Comparison of ENCODE assay signal across 10 cellular contexts in genomic region chr7:2638224-2638991, GRCh38. TPM values are rescaled to one million over a fixed set of nuclear protein-coding genes. Genes with fewer than 3 reads are reported as not detected.
A peak's percentile ranks its signal among the peaks of the same experiment; 100 is the strongest.
DNase-seq lines count a peak whose midpoint lies in the region; ATAC-seq, FAIRE-seq and TF ChIP-seq lines count a peak whose summit lies in the region.
"Had no signal": no experiment of that assay in that cellular context is flagged by ENCODE, and none has a peak within 500 bp of the region (broad histone marks: within the 10 kb centered on the region; RNA-seq: fewer than 3 reads in every experiment).

No MANE protein-coding gene starts in this region.

- no peaks in the 10 kb centered on the region for H3K27me3 ChIP-seq in GM12878 (replicated peaks in 1 of 2; ENCODE audit: control insufficient read depth in 2 of 2, insufficient read depth in 2 of 2, low read length in 1 of 2)
- H3K27me3 ChIP-seq in hepatocyte = no peaks in the 10 kb centered on the region

- H3K4me1 ChIP-seq in GM12878 (ENCODE audit: control insufficient read depth, insufficient read depth, low read length) = peaks cover 29% of the 10 kb centered on the region
- peaks cover 81% of the 10 kb centered on the region for H3K4me1 ChIP-seq in hepatocyte (ENCODE audit: insufficient read depth)

- no peaks in the 10 kb centered on the region for H3K9me2 ChIP-seq in hepatocyte (replicated peaks; ENCODE audit: insufficient read depth)

- TF ChIP-seq CTCF in GM12878 (IDR thresholded peaks at IDR 0.05 in 2 of 3, conservative IDR thresholded peaks at IDR 0.05 in 1 of 3; ENCODE audit: control insufficient read depth in 2 of 3, extremely low read depth in 1 of 3, insufficient read depth in 1 of 3, low read depth in 3 of 3, low read length in 3 of 3) (no peak), hepatocyte (IDR thresholded peaks at IDR 0.05; ENCODE audit: poor library complexity) (no peak)

- peaks cover 20 to 34% of the 10 kb centered on the region in 2 donors for H3K36me3 Mint-ChIP-seq in stimulated activated naive B cell treated with anti-CD40 and anti-IgM and Interleukin-4, amounts not matched to agents 10 μg/mL and 1 μg/mL and 100 μg/mL, for 72 hours
- no peaks in the 10 kb centered on the region for H3K36me3 Mint-ChIP-seq in activated naive CD4-positive, alpha-beta T cell treated with anti-CD3 and anti-CD28 coated beads for 36 hours (ENCODE audit: low read depth)
- no peaks in the 10 kb centered on the region for H3K36me3 Mint-ChIP-seq in T-helper 17 cell (ENCODE audit: low read depth)

- H4K20me1 ChIP-seq in GM12878 (ENCODE audit: control insufficient read depth, insufficient read depth) (no peaks in the 10 kb centered on the region), hepatocyte (ENCODE audit: insufficient read depth, poor library complexity, severe bottlenecking) (peaks cover 91% of the 10 kb centered on the region)

- 57% methylated on average over 30 of the region's 34 CpGs for WGBS in GM12878 (ENCODE audit: insufficient coverage, insufficient replicate concordance, low lambda C conversion rate, missing lambda C conversion rate)
- 64% methylated on average over 18 of the region's 34 CpGs for WGBS in hepatocyte (ENCODE audit: low lambda C conversion rate, missing lambda C conversion rate)

- TF ChIP-seq POLR2A in GM12878 (IDR thresholded peaks at IDR 0.05; ENCODE audit: low read depth, low read length) = no peak

- in situ Hi-C loops in GM12878 (cut with MboI) = no loop called here

- RAD21 ChIA-PET in GM12878 (lab: Charles Lee; ENCODE audit: unreplicated experiment) = interaction anchor here (0.7 to 1.3 kb wide), 2 partner anchors 71 to 1104 kb away, joined by 3 to 4 read pairs; no protein-coding TSS in a partner anchor

- H3K36me3 ChIP-seq in GM12878 (ENCODE audit: control insufficient read depth in 2 of 2, insufficient read depth in 2 of 2, low read length in 1 of 2) = no peaks in the 10 kb centered on the region; a peak in 2 of 4 replicates
- no peaks in the 10 kb centered on the region for H3K36me3 ChIP-seq in hepatocyte (replicated peaks; ENCODE audit: insufficient read depth, low read depth)

- SMC1A ChIA-PET in GM12878 (lab: Charles Lee; ENCODE audit: uncharacterized antibody, unreplicated experiment) = interaction anchor here (0.6 kb wide), 1 partner anchor 32 kb away, joined by 3 read pairs; no protein-coding TSS in a partner anchor

- ATAC-seq in GM12878 (no peak), T-helper 17 cell (no peak), GM19328 (IDR thresholded peaks at IDR 0.05; ENCODE audit: unreplicated experiment) (no peak)
- ATAC-seq in stimulated activated naive B cell treated with anti-CD40 and anti-IgM and Interleukin-4, amounts not matched to agents 10 μg/mL and 1 μg/mL and 100 μg/mL, for 72 hours (replicated peaks) = no peak

- H3K27ac ChIP-seq in GM12878 (ENCODE audit: control insufficient read depth, insufficient read depth) = peak overlapping the region; percentile 48; the same call in 1 of the 2 replicates
- peak overlapping the region; percentile 85 for H3K27ac ChIP-seq in hepatocyte

- H3K4me1 Mint-ChIP-seq in stimulated activated naive B cell treated with anti-CD40 and anti-IgM and Interleukin-4, amounts not matched to agents 10 μg/mL and 1 μg/mL and 100 μg/mL, for 72 hours = peaks cover 51 to 88% of the 10 kb centered on the region in 2 donors
- peaks cover 10% of the 10 kb centered on the region for H3K4me1 Mint-ChIP-seq in activated naive CD4-positive, alpha-beta T cell treated with anti-CD3 and anti-CD28 coated beads for 36 hours (ENCODE audit: low read depth)
- H3K4me1 Mint-ChIP-seq in T-helper 17 cell = peaks cover 8% of the 10 kb centered on the region

- FAIRE-seq in GM12878 (lab: Jason Lieb, UNC) = no peak

- DNase-seq in GM03348 (ENCODE audit: low spot score) (peak; percentile 87), GM12878 (ENCODE audit: low read depth, low spot score) (no peak), hepatocyte (ENCODE audit: low spot score) (no peak), T-helper 17 cell (no peak)
- no peak for DNase-seq in stimulated activated naive B cell treated with anti-CD40 and anti-IgM and Interleukin-4, amounts not matched to agents 10 μg/mL and 1 μg/mL and 100 μg/mL, for 72 hours
- DNase-seq in activated naive CD4-positive, alpha-beta T cell treated with anti-CD3 and anti-CD28 coated beads for 36 hours = no peak
- no peak for DNase-seq in activated naive CD4-positive, alpha-beta T cell (lab: John Stamatoyannopoulos, UW)

- peak overlapping the region; percentile 94 for H3K27ac Mint-ChIP-seq in stimulated activated naive B cell treated with anti-CD40 and anti-IgM and Interleukin-4, amounts not matched to agents 10 μg/mL and 1 μg/mL and 100 μg/mL, for 72 hours
- no peak overlapping the region for H3K27ac Mint-ChIP-seq in activated naive CD4-positive, alpha-beta T cell treated with anti-CD3 and anti-CD28 coated beads for 36 hours
- H3K27ac Mint-ChIP-seq in T-helper 17 cell = no peak overlapping the region

- peak overlapping the region; percentile 78 to 79 for H3K4me3 Mint-ChIP-seq in stimulated activated naive B cell treated with anti-CD40 and anti-IgM and Interleukin-4, amounts not matched to agents 10 μg/mL and 1 μg/mL and 100 μg/mL, for 72 hours
- H3K4me3 Mint-ChIP-seq in activated naive CD4-positive, alpha-beta T cell treated with anti-CD3 and anti-CD28 coated beads for 36 hours = no peak overlapping the region
- H3K4me3 Mint-ChIP-seq in T-helper 17 cell = no peak overlapping the region

- no TSS peak for BruUV-seq in GM12878 (replicated peaks; lab: Mats Ljungman, UMichigan)

- H3K4me3 ChIP-seq in GM12878 = 0 out of 2 replicates have a peak overlapping the region, but pooled peaks have one; percentile 22
- H3K4me3 ChIP-seq in hepatocyte = no peak overlapping the region

- H3K9me3 ChIP-seq in GM12878 (replicated peaks; ENCODE audit: control insufficient read depth, insufficient read depth, low read length) = no peaks in the 10 kb centered on the region
- no peaks in the 10 kb centered on the region for H3K9me3 ChIP-seq in hepatocyte (ENCODE audit: low read depth)
- no peaks in the 10 kb centered on the region for H3K9me3 ChIP-seq in T-helper 17 cell (ENCODE audit: control insufficient read depth, low read length, poor library complexity, severe bottlenecking)

- CTCF ChIA-PET in GM12878 (lab: Yijun Ruan, JAX) = interaction anchor here (1.0 to 2.2 kb wide), 2 partner anchors 71 kb away, joined by 6 to 9 read pairs; no protein-coding TSS in a partner anchor
- CTCF ChIA-PET in activated naive CD4-positive, alpha-beta T cell treated with anti-CD3 and anti-CD28 coated beads for 36 hours (lab: Charles Lee) = no interaction called here

- H3K27me3 Mint-ChIP-seq in stimulated activated naive B cell treated with anti-CD40 and anti-IgM and Interleukin-4, amounts not matched to agents 10 μg/mL and 1 μg/mL and 100 μg/mL, for 72 hours = no peaks in the 10 kb centered on the region
- no peaks in the 10 kb centered on the region for H3K27me3 Mint-ChIP-seq in activated naive CD4-positive, alpha-beta T cell treated with anti-CD3 and anti-CD28 coated beads for 36 hours (ENCODE audit: low read depth)
- H3K27me3 Mint-ChIP-seq in T-helper 17 cell = no peaks in the 10 kb centered on the region

- H3K4me2 ChIP-seq in GM12878 (ENCODE audit: control insufficient read depth, insufficient read depth) = peak overlapping the region; percentile 71; the same call in 1 of the 2 replicates
- peak overlapping the region; percentile 63 for H3K4me2 ChIP-seq in hepatocyte

- peaks cover 14% of the 10 kb centered on the region for H3K79me2 ChIP-seq in GM12878 (ENCODE audit: control insufficient read depth, insufficient read depth, low read length)
- H3K79me2 ChIP-seq in hepatocyte = peaks cover 97% of the 10 kb centered on the region

- POLR2A ChIA-PET in GM12878 (lab: Charles Lee) = interaction anchor here (0.7 kb wide), 1 partner anchor 72 kb away, joined by 3 read pairs; no protein-coding TSS in a partner anchor

- H3K9me3 Mint-ChIP-seq in stimulated activated naive B cell treated with anti-CD40 and anti-IgM and Interleukin-4, amounts not matched to agents 10 μg/mL and 1 μg/mL and 100 μg/mL, for 72 hours = no peaks in the 10 kb centered on the region
- H3K9me3 Mint-ChIP-seq in activated naive CD4-positive, alpha-beta T cell treated with anti-CD3 and anti-CD28 coated beads for 36 hours = no peaks in the 10 kb centered on the region

- H3K9ac ChIP-seq in GM12878 (ENCODE audit: control insufficient read depth, insufficient read depth, low read length) = peak overlapping the region; percentile 31; the same call in 1 of the 2 replicates

- no peak for TF ChIP-seq EP300 in GM12878 (IDR thresholded peaks at IDR 0.05; ENCODE audit: borderline replicate concordance in 1 of 2, control insufficient read depth in 1 of 2, low read depth in 2 of 2, low read length in 2 of 2)

- H2AFZ ChIP-seq in GM12878 (ENCODE audit: control insufficient read depth, low read depth, low read length) (no peak overlapping the region), hepatocyte (no peak overlapping the region)

- intact Hi-C loops in GM12878 (cut with micrococcal nuclease; ENCODE audit: unreplicated experiment) = no loop called here
- intact Hi-C loops in activated naive CD4-positive, alpha-beta T cell treated with anti-CD3 and anti-CD28 coated beads for 36 hours (cut with micrococcal nuclease) = no loop called here

- no peak for TF ChIP-seq RAD21 in GM12878 (IDR thresholded peaks at IDR 0.05; ENCODE audit: insufficient read depth, low read depth, low read length)

RNA-seq across cellular contexts. Expression of gene TTYH3, which starts 6.6 kb away (rescaled TPM):
- 56.1 and 58.5 TPM in 2 replicates for total RNA-seq in GM12878 (2013; cell fraction: nucleolus; rRNA removed)
- total RNA-seq in GM12878 (2014; rRNA removed) (10.2 and 10.8 TPM in 2 replicates), GM12878 (2014; rRNA removed; fragmentation: Illumina TruSeq; extraction: Trizol) (5.0 and 5.2 TPM in 2 replicates), GM12878 (2021) (67.2 and 71.4 TPM in 2 replicates), hepatocyte (35.8 and 46.3 TPM in 2 replicates), T-helper 17 cell (10 to 100 TPM; 13.2 to 14.8 TPM)
- polyA plus RNA-seq in GM12878 (2011; ENCODE audit: low read depth) = 5.5 TPM
- polyA plus RNA-seq in GM12878 (2011; rRNA removed) (3.9 and 9.9 TPM in 2 replicates), GM12878 (2014; fragmentation: Illumina TruSeq; extraction: Trizol) (3.0 and 10.1 TPM in 2 replicates), GM12878 (2014; fragmentation: Nextera tagmentation; extraction: Ambion mirVana) (under 1 TPM; 0.79 to 0.95 TPM), GM12878 (2014; rRNA removed) (33.1 and 44.3 TPM in 2 replicates), GM12878 (2016; fragmentation: Nextera tagmentation; extraction: Ambion mirVana) (10 to 100 TPM; 11.2 to 25.1 TPM), hepatocyte (101 and 108 TPM in 2 replicates)
- 14.4 and 19.9 TPM in 2 replicates for polyA plus RNA-seq in GM12878 (2011; cell fraction: cytosol; rRNA removed)
- 66.5 and 82.0 TPM in 2 replicates for polyA plus RNA-seq in GM12878 (2011; cell fraction: nucleus; rRNA removed)
- polyA plus RNA-seq in GM12878 (2012) = 23.5 and 23.7 TPM in 2 replicates
- polyA minus RNA-seq in GM12878 (2011; rRNA and poly(A)+ RNA removed) = 11.3 and 25.5 TPM in 2 replicates
- polyA minus RNA-seq in GM12878 (2011; cell fraction: cytosol; rRNA and poly(A)+ RNA removed) = 24.1 and 26.2 TPM in 2 replicates
- 14.9 and 31.8 TPM in 2 replicates for polyA minus RNA-seq in GM12878 (2011; cell fraction: nucleus; rRNA and poly(A)+ RNA removed)
- total RNA-seq in activated naive CD4-positive, alpha-beta T cell treated with anti-CD3 and anti-CD28 coated beads for 36 hours = 10 to 100 TPM; 20.7 to 22.6 TPM

RNA-seq across cellular contexts. Expression of gene AMZ1, which starts 49.6 kb away (rescaled TPM):
- 5.4 and 6.5 TPM in 2 replicates for total RNA-seq in GM12878 (2013; cell fraction: nucleolus; rRNA removed)
- total RNA-seq in GM12878 (2014; rRNA removed) (0.62 and 1.1 TPM in 2 replicates), GM12878 (2014; rRNA removed; fragmentation: Illumina TruSeq; extraction: Trizol) (0.60 and 0.67 TPM in 2 replicates), GM12878 (2021) (1.2 and 1.4 TPM in 2 replicates), hepatocyte (not detected in 2 replicates), T-helper 17 cell (under 1 TPM; 0.32 to 0.76 TPM)
- 0.16 TPM for polyA plus RNA-seq in GM12878 (2011; ENCODE audit: low read depth)
- polyA plus RNA-seq in GM12878 (2011; rRNA removed) (0.95 TPM in 2 replicates), GM12878 (2014; fragmentation: Illumina TruSeq; extraction: Trizol) (0.33 and 0.59 TPM in 2 replicates), GM12878 (2014; fragmentation: Nextera tagmentation; extraction: Ambion mirVana) (under 1 TPM; 0.02 to 0.11 TPM), GM12878 (2014; rRNA removed) (0.72 and 0.77 TPM in 2 replicates), GM12878 (2016; fragmentation: Nextera tagmentation; extraction: Ambion mirVana) (1 to 10 TPM; 1.5 to 2.0 TPM), hepatocyte (1.4 TPM in 1 of 2 replicates, not detected in the other)
- polyA plus RNA-seq in GM12878 (2011; cell fraction: cytosol; rRNA removed) = 1.1 and 1.5 TPM in 2 replicates
- 3.1 and 4.2 TPM in 2 replicates for polyA plus RNA-seq in GM12878 (2011; cell fraction: nucleus; rRNA removed)
- 0.30 and 0.52 TPM in 2 replicates for polyA plus RNA-seq in GM12878 (2012)
- 2.6 and 4.7 TPM in 2 replicates for polyA minus RNA-seq in GM12878 (2011; rRNA and poly(A)+ RNA removed)
- polyA minus RNA-seq in GM12878 (2011; cell fraction: cytosol; rRNA and poly(A)+ RNA removed) = 0.67 and 1.5 TPM in 2 replicates
- polyA minus RNA-seq in GM12878 (2011; cell fraction: nucleus; rRNA and poly(A)+ RNA removed) = 2.2 and 5.6 TPM in 2 replicates
- total RNA-seq in activated naive CD4-positive, alpha-beta T cell treated with anti-CD3 and anti-CD28 coated beads for 36 hours = under 1 TPM; 0.36 to 0.47 TPM
- total RNA-seq: G401 had no signal
- polyA plus RNA-seq: neural cell had no signal

Comparison
In these comparisons a context has a peak if more than half of its experiments do, and no peak if none do; other contexts are left out.
1. H3K4me3 Mint-ChIP-seq: peak in stimulated activated naive B cell treated with anti-CD40 and anti-IgM and Interleukin-4, amounts not matched to agents 10 μg/mL and 1 μg/mL and 100 μg/mL, for 72 hours (2 of 2); none in activated naive CD4-positive, alpha-beta T cell treated with anti-CD3 and anti-CD28 coated beads for 36 hours (single experiment) and T-helper 17 cell (single experiment).